ENCODE assay signal across 1 cellular context in genomic region chr1:12617901-12618660, GRCh38.
TF ChIP-seq lines count a peak whose summit lies in the region.

Gene DHRS3, minus strand, starts transcription at chr1:12618210. Its CDS starts 862 bp downstream, at chr1:12617348.

TF ChIP-seq in HepG2, 621 proteins besides CTCF, POLR2A, EP300 and RAD21 (continued from another document and continues in another):
- no peak for TF ChIP-seq ISL2 (CRISPR knock-in tag; IDR thresholded peaks at IDR 0.05)
- TF ChIP-seq ZNF264 (CRISPR knock-in tag; IDR thresholded peaks at IDR 0.05) = no peak
- TF ChIP-seq PATZ1 (CRISPR knock-in tag; IDR thresholded peaks at IDR 0.05) = peak; percentile 24; the same call in 1 of the 2 replicates
- TF ChIP-seq ZNF124 (CRISPR knock-in tag; IDR thresholded peaks at IDR 0.05) = no peak
- no peak for TF ChIP-seq ZNF503 (CRISPR knock-in tag; IDR thresholded peaks at IDR 0.05)
- peak; percentile 10; the same call in 1 of the 3 replicates for TF ChIP-seq MXI1 (IDR thresholded peaks at IDR 0.05; ENCODE audit: borderline replicate concordance, low read depth, low read length)
- no peak for TF ChIP-seq TCF12 (IDR thresholded peaks at IDR 0.05)
- TF ChIP-seq TCF12 (CRISPR knock-in tag; IDR thresholded peaks at IDR 0.05) = no peak
- no peak for TF ChIP-seq KLF9 (CRISPR knock-in tag; IDR thresholded peaks at IDR 0.05; ENCODE audit: low read depth)
- no peak for TF ChIP-seq EZH2 (conservative IDR thresholded peaks at IDR 0.05; ENCODE audit: low read depth, low read length)
- peak; percentile 79 for TF ChIP-seq HNRNPLL (IDR thresholded peaks at IDR 0.05; ENCODE audit: low read depth, low read length, poor library complexity, severe bottlenecking)
- TF ChIP-seq HOMEZ (CRISPR knock-in tag; IDR thresholded peaks at IDR 0.05; ENCODE audit: low read depth) = no peak
- no peak for TF ChIP-seq MIER2 (CRISPR knock-in tag; IDR thresholded peaks at IDR 0.05)
- TF ChIP-seq SNAPC5 (CRISPR knock-in tag; IDR thresholded peaks at IDR 0.05; ENCODE audit: borderline replicate concordance) = no peak
- TF ChIP-seq RFXAP (CRISPR knock-in tag; IDR thresholded peaks at IDR 0.05; ENCODE audit: borderline replicate concordance) = no peak
- TF ChIP-seq ZNF275 (CRISPR knock-in tag; IDR thresholded peaks at IDR 0.05; ENCODE audit: borderline replicate concordance) = no peak
- TF ChIP-seq SMAD9 (CRISPR knock-in tag; IDR thresholded peaks at IDR 0.05) = no peak
- no peak for TF ChIP-seq CENPBD1 (CRISPR knock-in tag; IDR thresholded peaks at IDR 0.05; ENCODE audit: borderline replicate concordance, low read depth)
- no peak for TF ChIP-seq ZBTB40 (IDR thresholded peaks at IDR 0.05)
- no peak for TF ChIP-seq ZBTB40 (CRISPR knock-in tag; IDR thresholded peaks at IDR 0.05)
- TF ChIP-seq NFKBIZ (CRISPR knock-in tag; IDR thresholded peaks at IDR 0.05) = no peak
- TF ChIP-seq PRDM10 (CRISPR knock-in tag; IDR thresholded peaks at IDR 0.05; ENCODE audit: low read depth) = no peak
- TF ChIP-seq XBP1 (CRISPR knock-in tag; IDR thresholded peaks at IDR 0.05) = no peak
- TF ChIP-seq REL (CRISPR knock-in tag; conservative IDR thresholded peaks at IDR 0.05) = no peak
- TF ChIP-seq BRCA1 (CRISPR knock-in tag; IDR thresholded peaks at IDR 0.05) = no peak
- TF ChIP-seq CBX1 (IDR thresholded peaks at IDR 0.05; ENCODE audit: low read depth) = no peak
- TF ChIP-seq SALL2 (CRISPR knock-in tag; IDR thresholded peaks at IDR 0.05) = no peak
- no peak for TF ChIP-seq ZMYM2 (CRISPR knock-in tag; IDR thresholded peaks at IDR 0.05)
- TF ChIP-seq KDM2A (CRISPR knock-in tag; IDR thresholded peaks at IDR 0.05; ENCODE audit: borderline replicate concordance, low read depth) = peak; percentile 76; the same call in 1 of the 2 replicates
- TF ChIP-seq SOX13 (IDR thresholded peaks at IDR 0.05) = no peak; the same call in 1 of the 2 replicates
- no peak; a peak in 1 of 4 replicates for TF ChIP-seq SOX13 (CRISPR knock-in tag; conservative IDR thresholded peaks at IDR 0.05 in 1 of 2, IDR thresholded peaks at IDR 0.05 in 1 of 2)
- TF ChIP-seq ZFP82 (CRISPR knock-in tag; IDR thresholded peaks at IDR 0.05; ENCODE audit: borderline replicate concordance) = 0 out of 2 replicates have a peak, but pooled peaks have one; percentile 32
- no peak for TF ChIP-seq GATAD1 (CRISPR knock-in tag; IDR thresholded peaks at IDR 0.05)
- no peak for TF ChIP-seq ZNF44 (CRISPR knock-in tag; IDR thresholded peaks at IDR 0.05)
- TF ChIP-seq MLXIP (CRISPR knock-in tag; IDR thresholded peaks at IDR 0.05; ENCODE audit: borderline replicate concordance) = no peak
- TF ChIP-seq MED13 (CRISPR knock-in tag; IDR thresholded peaks at IDR 0.05) = no peak; the same call in 1 of the 2 replicates
- no peak for TF ChIP-seq NCOA5 (CRISPR knock-in tag; IDR thresholded peaks at IDR 0.05)
- no peak for TF ChIP-seq NFATC3 (CRISPR knock-in tag; IDR thresholded peaks at IDR 0.05)
